14 cellular contexts compared by ENCODE assay signal in the genomic region with DNA sequence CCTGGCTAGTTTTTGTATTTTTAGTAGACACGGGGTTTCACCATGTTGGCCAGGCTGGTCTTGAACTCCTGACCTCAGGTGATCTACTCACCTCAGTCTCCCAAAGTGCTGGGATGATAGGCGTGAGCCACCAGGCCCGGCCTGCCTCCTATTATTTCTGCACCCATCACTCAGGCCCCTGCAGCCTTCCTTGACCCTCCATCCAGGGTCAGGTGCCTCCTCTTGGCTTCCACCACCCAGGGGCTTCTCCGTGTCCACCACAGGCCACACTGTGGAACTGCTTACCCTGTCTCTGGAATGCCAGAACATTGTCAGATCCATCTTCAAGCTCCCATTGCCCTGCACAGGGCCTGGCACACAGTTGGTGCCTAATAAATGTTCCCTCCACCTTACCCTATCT.
"Had no signal": no experiment of that assay in that cellular context is flagged by ENCODE, and none has a peak within 500 bp of the region (broad histone marks: within the 10 kb centered on the region; RNA-seq: fewer than 3 reads in every experiment).

No MANE protein-coding gene starts in this region.

- H3K36me3 ChIP-seq: ovary, spleen, tibial artery, vagina had no signal

- DNase-seq: activated CD4-positive, alpha-beta T cell treated with anti-CD3 and anti-CD28 coated beads, Interleukin-2, amount 50 U/mL, for 48 hours; central memory CD4-positive, alpha-beta T cell; mesenchymal stem cell; spleen; stimulated activated naive B cell treated with anti-CD40 and anti-IgM and Interleukin-4, amounts not matched to agents 10 μg/mL and 1 μg/mL and 100 μg/mL, for 72 hours; T-helper 17 cell had no signal

- H3K9me3 ChIP-seq: body of pancreas, ovary, tibial artery, vagina had no signal

- ATAC-seq: naive thymus-derived CD4-positive, alpha-beta T cell; stimulated activated naive B cell treated with anti-CD40 and anti-IgM and Interleukin-4, amounts not matched to agents 10 μg/mL and 1 μg/mL and 100 μg/mL, for 72 hours; T-helper 17 cell had no signal

- H3K27ac Mint-ChIP-seq: naive thymus-derived CD4-positive, alpha-beta T cell; stimulated activated naive B cell treated with anti-CD40 and anti-IgM and Interleukin-4, amounts not matched to agents 10 μg/mL and 1 μg/mL and 100 μg/mL, for 72 hours; T-helper 17 cell had no signal

- H3K27ac ChIP-seq: body of pancreas, dorsolateral prefrontal cortex, ovary, spleen, tibial artery, vagina, VCaP had no signal

- H3K9me3 Mint-ChIP-seq: naive thymus-derived CD4-positive, alpha-beta T cell; stimulated activated naive B cell treated with anti-CD40 and anti-IgM and Interleukin-4, amounts not matched to agents 10 μg/mL and 1 μg/mL and 100 μg/mL, for 72 hours had no signal

- FAIRE-seq: colon had no signal

- H3K36me3 Mint-ChIP-seq: naive thymus-derived CD4-positive, alpha-beta T cell; stimulated activated naive B cell treated with anti-CD40 and anti-IgM and Interleukin-4, amounts not matched to agents 10 μg/mL and 1 μg/mL and 100 μg/mL, for 72 hours had no signal

- H3K27me3 ChIP-seq: body of pancreas, ovary, vagina had no signal

- H3K4me3 ChIP-seq: body of pancreas, dorsolateral prefrontal cortex, ovary, spleen, tibial artery, vagina had no signal

- H3K4me3 Mint-ChIP-seq: naive thymus-derived CD4-positive, alpha-beta T cell; stimulated activated naive B cell treated with anti-CD40 and anti-IgM and Interleukin-4, amounts not matched to agents 10 μg/mL and 1 μg/mL and 100 μg/mL, for 72 hours; T-helper 17 cell had no signal
